12 cellular contexts compared by ENCODE assay signal in the genomic region with DNA sequence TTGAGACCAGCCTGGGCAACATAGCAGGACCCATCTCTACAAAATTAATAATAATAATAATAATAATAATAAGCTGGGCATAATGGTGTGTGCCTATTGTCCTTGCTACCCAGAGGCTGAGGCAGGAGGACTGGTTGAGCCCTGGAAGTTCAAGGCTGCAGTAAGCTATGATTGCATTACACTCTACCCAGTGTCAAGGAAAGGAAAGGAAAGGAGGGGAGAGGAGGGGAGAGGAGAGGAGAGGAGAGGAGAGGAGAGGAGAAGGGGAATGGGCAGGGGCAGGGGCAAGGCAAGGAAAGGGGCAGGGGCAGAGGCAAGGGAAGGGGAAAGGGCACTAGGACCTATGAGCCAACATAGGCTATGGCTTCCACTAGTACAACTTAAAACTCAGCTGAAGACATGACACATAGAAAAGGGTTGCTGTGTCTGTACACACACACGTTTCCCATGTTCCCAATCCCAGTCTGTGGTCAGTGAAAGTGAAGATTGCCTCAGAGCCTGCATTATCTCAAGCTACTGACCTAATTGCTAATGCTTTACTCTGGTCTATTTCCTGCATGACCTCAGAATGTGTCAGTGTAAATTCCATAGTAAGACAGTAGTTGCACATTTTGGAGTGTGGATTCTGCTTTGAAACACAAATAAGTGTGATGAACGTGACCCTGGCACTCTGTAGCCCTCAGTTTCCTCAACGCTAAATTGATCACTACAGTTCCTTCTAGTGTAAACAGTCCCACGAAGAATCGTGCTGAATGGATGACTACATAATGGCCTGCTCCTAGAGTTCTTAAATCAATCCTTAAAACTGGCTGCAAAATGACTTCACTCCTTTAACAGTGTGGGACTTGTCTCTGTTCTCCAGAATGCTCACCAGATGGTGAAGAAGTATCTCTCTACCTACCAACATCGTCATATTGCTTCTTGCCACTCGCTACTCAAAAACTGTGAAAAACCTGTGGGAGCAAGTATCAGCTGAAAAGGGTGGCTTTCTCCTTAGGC.
A peak's percentile ranks its signal among the peaks of the same experiment; 100 is the strongest.
DNase-seq lines count a peak whose midpoint lies in the region; ATAC-seq and TF ChIP-seq lines count a peak whose summit lies in the region.
"Had no signal": no experiment of that assay in that cellular context is flagged by ENCODE, and none has a peak within 500 bp of the region (broad histone marks: within the 10 kb centered on the region; RNA-seq: fewer than 3 reads in every experiment).

No MANE protein-coding gene starts in this region.

- no peaks in the 10 kb centered on the region for H3K79me2 ChIP-seq in GM23338 (replicated peaks; ENCODE audit: insufficient read depth)

- H3K4me1 ChIP-seq in GM23338 (ENCODE audit: insufficient read depth), result no peaks in the 10 kb centered on the region
- peaks cover 6% of the 10 kb centered on the region for H3K4me1 ChIP-seq in adipocyte (ENCODE audit: control insufficient read depth, insufficient read depth, low read length)
- H3K4me1 ChIP-seq in gastrocnemius medialis, result peaks cover 15 to 24% of the 10 kb centered on the region in 2 donors

- no peak overlapping the region for H3K4me3 Mint-ChIP-seq in GM23338

- DNase-seq in GM23338 (ENCODE audit: low spot score), result no peak
- DNase-seq in adipocyte (ENCODE audit: low read depth), result peak; percentile 40
- no peak for DNase-seq in left ventricle myocardium superior
- no peak for DNase-seq in gastrocnemius medialis
- DNase-seq in DMS153 treated with DMSO at 0.1 percent for 48 hours (lab: John Stamatoyannopoulos, UW; ENCODE audit: unreplicated experiment), result no peak
- no peak for DNase-seq in hepatic stellate cell (ENCODE audit: low spot score)
- DNase-seq: activated naive CD4-positive, alpha-beta T cell treated with anti-CD3 and anti-CD28 coated beads, Interleukin-2, amount 50 U/mL, for 16 hours; NCI-H510A treated with DMSO at 0.1 percent for 48 hours had no signal

- no peak for TF ChIP-seq POLR2A in gastrocnemius medialis (IDR thresholded peaks at IDR 0.05)

- H3K36me3 Mint-ChIP-seq in GM23338 (ENCODE audit: low read depth), result no peaks in the 10 kb centered on the region

- no peaks in the 10 kb centered on the region for H3K27me3 ChIP-seq in GM23338 (ENCODE audit: insufficient read depth)
- H3K27me3 ChIP-seq in adipocyte (replicated peaks; ENCODE audit: control insufficient read depth, insufficient read depth, low read length), result no peaks in the 10 kb centered on the region
- H3K27me3 ChIP-seq in gastrocnemius medialis, result no peaks in the 10 kb centered on the region

- no peaks in the 10 kb centered on the region for H3K9me2 ChIP-seq in GM23338 (ENCODE audit: insufficient read depth)

- in situ Hi-C loops in gastrocnemius medialis (cut with MboI; ENCODE audit: low sequenced_read_pairs in 4 of 4), result no loop called here

- H4K20me1 ChIP-seq in GM23338 (replicated peaks; ENCODE audit: insufficient read depth), result no peaks in the 10 kb centered on the region

- no peaks in the 10 kb centered on the region for H3K9me3 Mint-ChIP-seq in GM23338

- intact Hi-C loops in left ventricle myocardium superior (cut with micrococcal nuclease), result no loop called here
- intact Hi-C loops in gastrocnemius medialis (cut with DNase I; ENCODE audit: low total_unique reads), result no loop called here

- H3K27ac ChIP-seq in GM23338 (ENCODE audit: low read depth), result no peak overlapping the region
- H3K27ac ChIP-seq in gastrocnemius medialis, result peak overlapping the region in 3 of 4 donors; percentile 9 to 28 (median 23)
- H3K27ac ChIP-seq: HL-60, VCaP had no signal

- H3F3A ChIP-seq in GM23338 (replicated peaks; ENCODE audit: low read depth), result no peaks in the 10 kb centered on the region

- no peak for ATAC-seq in GM23338
- ATAC-seq in left ventricle myocardium superior, result peak; percentile 97
- peak; percentile 78 to 79 for ATAC-seq in gastrocnemius medialis
- no peak for ATAC-seq in GM21526 (IDR thresholded peaks at IDR 0.05; ENCODE audit: low FRiP score, unreplicated experiment)
- no peak for ATAC-seq in HG02763 (IDR thresholded peaks at IDR 0.05; ENCODE audit: unreplicated experiment)

- no peaks in the 10 kb centered on the region for H3K36me3 ChIP-seq in GM23338 (ENCODE audit: insufficient read depth)
- no peaks in the 10 kb centered on the region for H3K36me3 ChIP-seq in adipocyte (ENCODE audit: control insufficient read depth, insufficient read depth, low read length, severe bottlenecking)
- no peaks in the 10 kb centered on the region for H3K36me3 ChIP-seq in gastrocnemius medialis

- TF ChIP-seq CTCF in GM23338 (conservative IDR thresholded peaks at IDR 0.05; ENCODE audit: low read depth in 2 of 2) (no peak), gastrocnemius medialis (IDR thresholded peaks at IDR 0.05 in 4 of 5, conservative IDR thresholded peaks at IDR 0.05 in 1 of 5) (no peak)

- no peak overlapping the region for H3K4me3 ChIP-seq in GM23338
- no peak overlapping the region for H3K4me3 ChIP-seq in adipocyte (ENCODE audit: low read length)
- no peak overlapping the region for H3K4me3 ChIP-seq in gastrocnemius medialis

- H3K9me3 ChIP-seq in adipocyte (ENCODE audit: control insufficient read depth, low read length) (no peaks in the 10 kb centered on the region), gastrocnemius medialis (no peaks in the 10 kb centered on the region)

- H3K4me1 Mint-ChIP-seq in GM23338, result no peaks in the 10 kb centered on the region

- H3K27me3 Mint-ChIP-seq in GM23338 (ENCODE audit: insufficient read depth, low read depth, poor library complexity), result no peaks in the 10 kb centered on the region

- H3K4me2 ChIP-seq in GM23338, result no peak overlapping the region

- peak overlapping the region; percentile 63; the same call in 1 of the 2 replicates for H2AFZ ChIP-seq in GM23338

- H3K27ac Mint-ChIP-seq in GM23338, result no peak overlapping the region

- no peak overlapping the region for H3K9ac ChIP-seq in adipocyte (ENCODE audit: low read length)

TF ChIP-seq in GM23338, 12 proteins besides CTCF, POLR2A, EP300 and RAD21 (continues in another document):
- TF ChIP-seq ZNF114 (CRISPR knock-in tag; IDR thresholded peaks at IDR 0.05), result no peak
- no peak for TF ChIP-seq CREB1 (CRISPR knock-in tag; IDR thresholded peaks at IDR 0.05; ENCODE audit: low read depth)
- TF ChIP-seq EZH2 (IDR thresholded peaks at IDR 0.05; ENCODE audit: low read depth, unreplicated experiment), result no peak
- no peak for TF ChIP-seq REST (IDR thresholded peaks at IDR 0.05; ENCODE audit: unreplicated experiment)
- TF ChIP-seq NANOG (IDR thresholded peaks at IDR 0.05; ENCODE audit: borderline replicate concordance), result no peak
- no peak for TF ChIP-seq JUNB (IDR thresholded peaks at IDR 0.05; ENCODE audit: unreplicated experiment)
- TF ChIP-seq, protein P1, sequence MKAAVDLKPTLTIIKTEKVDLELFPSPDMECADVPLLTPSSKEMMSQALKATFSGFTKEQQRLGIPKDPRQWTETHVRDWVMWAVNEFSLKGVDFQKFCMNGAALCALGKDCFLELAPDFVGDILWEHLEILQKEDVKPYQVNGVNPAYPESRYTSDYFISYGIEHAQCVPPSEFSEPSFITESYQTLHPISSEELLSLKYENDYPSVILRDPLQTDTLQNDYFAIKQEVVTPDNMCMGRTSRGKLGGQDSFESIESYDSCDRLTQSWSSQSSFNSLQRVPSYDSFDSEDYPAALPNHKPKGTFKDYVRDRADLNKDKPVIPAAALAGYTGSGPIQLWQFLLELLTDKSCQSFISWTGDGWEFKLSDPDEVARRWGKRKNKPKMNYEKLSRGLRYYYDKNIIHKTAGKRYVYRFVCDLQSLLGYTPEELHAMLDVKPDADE (IDR thresholded peaks at IDR 0.05), result no peak

Comparison
In these comparisons a context has a peak if more than half of its experiments do, and no peak if none do; other contexts are left out.
1. ATAC-seq: peak in left ventricle myocardium superior (single experiment) and gastrocnemius medialis (2 of 2); none in GM23338 (single experiment), GM21526 (single experiment) and HG02763 (single experiment).